In the genomic region with DNA sequence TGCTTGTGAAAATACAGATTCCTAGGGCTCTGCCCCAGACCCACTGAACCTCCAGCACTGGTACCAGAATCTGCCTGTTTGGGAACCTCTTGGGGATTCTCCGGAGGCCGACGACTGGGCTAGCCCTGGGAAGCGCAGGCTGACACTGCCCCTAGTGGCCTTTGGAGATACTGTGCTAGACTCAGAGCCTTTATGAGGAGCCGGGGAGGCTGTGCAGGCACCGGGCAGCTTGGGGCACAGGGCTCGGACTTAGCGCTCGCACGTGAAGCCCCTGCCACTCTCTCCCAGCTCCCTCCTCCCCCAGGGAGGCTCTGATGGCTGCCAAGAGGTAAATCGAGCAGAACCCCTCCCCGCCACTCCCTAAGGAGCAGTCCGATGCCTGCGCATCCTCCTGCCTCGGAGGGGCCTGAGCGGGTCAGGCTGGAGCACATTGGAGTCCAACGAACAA, we compare ENCODE assay signal across 8 cellular contexts.
DNase-seq lines count a peak whose midpoint lies in the region; TF ChIP-seq lines count a peak whose summit lies in the region.

No MANE protein-coding gene starts in this region.

- H3K36me3 Mint-ChIP-seq in activated CD4-positive, alpha-beta T cell treated with anti-CD3 and anti-CD28 coated beads, Interleukin-2, amount 10 ng/mL, durations not matched to agents 24 days and 14 days (ENCODE audit: low read depth), result no peaks in the 10 kb centered on the region
- H3K36me3 Mint-ChIP-seq in nephron progenitor cell (ENCODE audit: low read depth), result no peaks in the 10 kb centered on the region

- peak; percentile 93 for TF ChIP-seq CTCF in fibroblast of villous mesenchyme (IDR thresholded peaks at IDR 0.05; ENCODE audit: insufficient read depth, low read depth, low read length)
- TF ChIP-seq CTCF in nephron progenitor cell (IDR thresholded peaks at IDR 0.05), result peak; percentile 86

- no peaks in the 10 kb centered on the region for H3K4me1 Mint-ChIP-seq in activated CD4-positive, alpha-beta T cell treated with anti-CD3 and anti-CD28 coated beads, Interleukin-2, amount 10 ng/mL, durations not matched to agents 24 days and 14 days
- peaks cover 18% of the 10 kb centered on the region for H3K4me1 Mint-ChIP-seq in nephron progenitor cell

- DNase-seq in 8988T (peak; percentile 78), GM04504 (ENCODE audit: low read depth) (peak; percentile 3), HEK293T (ENCODE audit: extremely low spot score) (peak; percentile 90), NCI-H1092 treated with DMSO at 0.1 percent for 48 hours (lab: John Stamatoyannopoulos, UW) (peak; percentile 82), fibroblast of villous mesenchyme (ENCODE audit: low read depth) (peak; percentile 54), nephron progenitor cell (peak; percentile 79)
- DNase-seq in activated CD4-positive, alpha-beta T cell treated with anti-CD3 and anti-CD28 coated beads, Interleukin-2, amount 10 ng/mL, durations not matched to agents 24 days and 14 days, result peak; percentile 67
- no peak for DNase-seq in NK-92 treated with Interleukin-12 subunit alpha and Interleukin-12 subunit beta, amount 100 ng/mL, for 24 hours (lab: John Stamatoyannopoulos, UW)

- no peaks in the 10 kb centered on the region for H3K27me3 Mint-ChIP-seq in activated CD4-positive, alpha-beta T cell treated with anti-CD3 and anti-CD28 coated beads, Interleukin-2, amount 10 ng/mL, durations not matched to agents 24 days and 14 days
- peaks cover 16% of the 10 kb centered on the region for H3K27me3 Mint-ChIP-seq in nephron progenitor cell (ENCODE audit: low read depth, poor library complexity)

- intact Hi-C loops in activated CD4-positive, alpha-beta T cell treated with anti-CD3 and anti-CD28 coated beads, Interleukin-2, amount 10 ng/mL, durations not matched to agents 24 days and 14 days (cut with micrococcal nuclease), result no loop called here

- CTCF ChIA-PET in HEK293T (lab: Yijun Ruan, JAX), result no interaction called here

- no peak overlapping the region for H3K4me3 Mint-ChIP-seq in activated CD4-positive, alpha-beta T cell treated with anti-CD3 and anti-CD28 coated beads, Interleukin-2, amount 10 ng/mL, durations not matched to agents 24 days and 14 days
- peak overlapping the region; percentile 57 for H3K4me3 Mint-ChIP-seq in nephron progenitor cell

- no peak overlapping the region for H3K4me3 ChIP-seq in fibroblast of villous mesenchyme (ENCODE audit: low read depth, low read length)

- no peaks in the 10 kb centered on the region for H3K9me3 Mint-ChIP-seq in activated CD4-positive, alpha-beta T cell treated with anti-CD3 and anti-CD28 coated beads, Interleukin-2, amount 10 ng/mL, durations not matched to agents 24 days and 14 days
- H3K9me3 Mint-ChIP-seq in nephron progenitor cell, result no peaks in the 10 kb centered on the region

- POLR2A ChIA-PET in HEK293T (lab: Yijun Ruan, JAX), result interaction anchor here (1.0 to 1.5 kb wide), 2 partner anchors 60 to 320 kb away, joined by 3 read pairs; partner anchors contain the start of gene COP1

- H3K27ac Mint-ChIP-seq in activated CD4-positive, alpha-beta T cell treated with anti-CD3 and anti-CD28 coated beads, Interleukin-2, amount 10 ng/mL, durations not matched to agents 24 days and 14 days, result no peak overlapping the region
- H3K27ac Mint-ChIP-seq in nephron progenitor cell, result no peak overlapping the region

TF ChIP-seq in HEK293T, 16 proteins besides CTCF, POLR2A, EP300 and RAD21:
- TF ChIP-seq L3MBTL2 (conservative IDR thresholded peaks at IDR 0.05), result no peak
- TF ChIP-seq BHLHE40 (IDR thresholded peaks at IDR 0.05; ENCODE audit: borderline replicate concordance), result no peak
- no peak for TF ChIP-seq NFRKB (IDR thresholded peaks at IDR 0.05)
- TF ChIP-seq HDGF (IDR thresholded peaks at IDR 0.05; ENCODE audit: borderline replicate concordance), result no peak
- no peak for TF ChIP-seq ELF4 (IDR thresholded peaks at IDR 0.05)
- no peak for TF ChIP-seq SP1 (IDR thresholded peaks at IDR 0.05)
- no peak for TF ChIP-seq FOXK2 (IDR thresholded peaks at IDR 0.05)
- TF ChIP-seq ARNT (IDR thresholded peaks at IDR 0.05), result no peak
- no peak for TF ChIP-seq ZNF384 (IDR thresholded peaks at IDR 0.05)
- no peak for TF ChIP-seq LEF1 (IDR thresholded peaks at IDR 0.05; ENCODE audit: borderline replicate concordance)
- no peak for TF ChIP-seq TARDBP (IDR thresholded peaks at IDR 0.05)
- TF ChIP-seq, protein P1, sequence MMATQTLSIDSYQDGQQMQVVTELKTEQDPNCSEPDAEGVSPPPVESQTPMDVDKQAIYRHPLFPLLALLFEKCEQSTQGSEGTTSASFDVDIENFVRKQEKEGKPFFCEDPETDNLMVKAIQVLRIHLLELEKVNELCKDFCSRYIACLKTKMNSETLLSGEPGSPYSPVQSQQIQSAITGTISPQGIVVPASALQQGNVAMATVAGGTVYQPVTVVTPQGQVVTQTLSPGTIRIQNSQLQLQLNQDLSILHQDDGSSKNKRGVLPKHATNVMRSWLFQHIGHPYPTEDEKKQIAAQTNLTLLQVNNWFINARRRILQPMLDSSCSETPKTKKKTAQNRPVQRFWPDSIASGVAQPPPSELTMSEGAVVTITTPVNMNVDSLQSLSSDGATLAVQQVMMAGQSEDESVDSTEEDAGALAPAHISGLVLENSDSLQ (IDR thresholded peaks at IDR 0.05), result no peak
- no peak for TF ChIP-seq FOXM1 (IDR thresholded peaks at IDR 0.05; ENCODE audit: borderline replicate concordance)
- TF ChIP-seq SUZ12 (IDR thresholded peaks at IDR 0.05), result no peak
- TF ChIP-seq FOXA1 (IDR thresholded peaks at IDR 0.05), result no peak
- no peak for TF ChIP-seq CTBP1 (IDR thresholded peaks at IDR 0.05; ENCODE audit: borderline replicate concordance)
